Comparison of ENCODE assay signal across 1 cellular context in the genomic region with DNA sequence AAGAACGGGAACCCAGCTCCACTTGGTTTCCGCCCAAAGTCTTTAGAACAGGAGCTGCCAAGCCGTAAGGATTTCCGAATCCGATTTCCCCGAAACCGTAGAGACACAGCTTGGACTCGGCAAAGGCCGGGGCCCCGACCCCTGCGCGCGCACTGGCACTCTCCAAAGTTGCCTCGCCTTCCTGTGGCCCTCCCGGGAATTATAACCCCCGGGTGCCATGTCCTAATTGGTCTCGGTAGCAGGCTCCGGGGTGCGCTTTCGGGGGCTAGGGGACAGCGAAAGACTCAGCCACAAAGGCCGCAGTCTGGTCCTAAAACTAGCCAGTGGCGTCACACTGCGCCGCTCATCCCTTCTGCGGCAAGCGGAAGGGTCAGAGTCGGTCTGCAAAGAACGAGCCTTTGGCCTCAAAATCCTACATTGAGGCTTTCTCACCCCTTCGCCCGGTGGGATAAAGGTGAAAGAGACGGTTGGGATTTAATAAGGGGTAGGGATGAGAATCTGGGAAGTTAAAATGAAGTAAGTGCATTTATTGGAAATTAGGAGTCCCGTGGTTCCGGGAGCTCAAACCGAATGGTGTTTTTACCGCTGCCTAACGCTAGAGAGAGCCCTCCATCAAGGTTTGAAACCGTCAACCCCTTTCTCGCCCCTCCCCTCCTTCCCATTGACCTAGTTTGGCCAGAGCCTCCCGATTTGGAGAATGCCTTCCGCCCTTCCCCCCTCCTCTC.
TF ChIP-seq lines count a peak whose summit lies in the region.

No MANE protein-coding gene starts in this region.

TF ChIP-seq in WTC11, 78 proteins besides CTCF, POLR2A, EP300 and RAD21 (continued from another document):
- TF ChIP-seq, protein P1, sequence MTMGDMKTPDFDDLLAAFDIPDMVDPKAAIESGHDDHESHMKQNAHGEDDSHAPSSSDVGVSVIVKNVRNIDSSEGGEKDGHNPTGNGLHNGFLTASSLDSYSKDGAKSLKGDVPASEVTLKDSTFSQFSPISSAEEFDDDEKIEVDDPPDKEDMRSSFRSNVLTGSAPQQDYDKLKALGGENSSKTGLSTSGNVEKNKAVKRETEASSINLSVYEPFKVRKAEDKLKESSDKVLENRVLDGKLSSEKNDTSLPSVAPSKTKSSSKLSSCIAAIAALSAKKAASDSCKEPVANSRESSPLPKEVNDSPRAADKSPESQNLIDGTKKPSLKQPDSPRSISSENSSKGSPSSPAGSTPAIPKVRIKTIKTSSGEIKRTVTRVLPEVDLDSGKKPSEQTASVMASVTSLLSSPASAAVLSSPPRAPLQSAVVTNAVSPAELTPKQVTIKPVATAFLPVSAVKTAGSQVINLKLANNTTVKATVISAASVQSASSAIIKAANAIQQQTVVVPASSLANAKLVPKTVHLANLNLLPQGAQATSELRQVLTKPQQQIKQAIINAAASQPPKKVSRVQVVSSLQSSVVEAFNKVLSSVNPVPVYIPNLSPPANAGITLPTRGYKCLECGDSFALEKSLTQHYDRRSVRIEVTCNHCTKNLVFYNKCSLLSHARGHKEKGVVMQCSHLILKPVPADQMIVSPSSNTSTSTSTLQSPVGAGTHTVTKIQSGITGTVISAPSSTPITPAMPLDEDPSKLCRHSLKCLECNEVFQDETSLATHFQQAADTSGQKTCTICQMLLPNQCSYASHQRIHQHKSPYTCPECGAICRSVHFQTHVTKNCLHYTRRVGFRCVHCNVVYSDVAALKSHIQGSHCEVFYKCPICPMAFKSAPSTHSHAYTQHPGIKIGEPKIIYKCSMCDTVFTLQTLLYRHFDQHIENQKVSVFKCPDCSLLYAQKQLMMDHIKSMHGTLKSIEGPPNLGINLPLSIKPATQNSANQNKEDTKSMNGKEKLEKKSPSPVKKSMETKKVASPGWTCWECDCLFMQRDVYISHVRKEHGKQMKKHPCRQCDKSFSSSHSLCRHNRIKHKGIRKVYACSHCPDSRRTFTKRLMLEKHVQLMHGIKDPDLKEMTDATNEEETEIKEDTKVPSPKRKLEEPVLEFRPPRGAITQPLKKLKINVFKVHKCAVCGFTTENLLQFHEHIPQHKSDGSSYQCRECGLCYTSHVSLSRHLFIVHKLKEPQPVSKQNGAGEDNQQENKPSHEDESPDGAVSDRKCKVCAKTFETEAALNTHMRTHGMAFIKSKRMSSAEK (CRISPR knock-in tag; IDR thresholded peaks at IDR 0.05; ENCODE audit: borderline replicate concordance), result no peak
- TF ChIP-seq, protein P2, sequence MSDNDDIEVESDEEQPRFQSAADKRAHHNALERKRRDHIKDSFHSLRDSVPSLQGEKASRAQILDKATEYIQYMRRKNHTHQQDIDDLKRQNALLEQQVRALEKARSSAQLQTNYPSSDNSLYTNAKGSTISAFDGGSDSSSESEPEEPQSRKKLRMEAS (CRISPR knock-in tag; IDR thresholded peaks at IDR 0.05), result 0 out of 2 replicates have a peak, but pooled peaks have one; percentile 2
- TF ChIP-seq TEAD1 (CRISPR knock-in tag; IDR thresholded peaks at IDR 0.05), result 0 out of 2 replicates have a peak, but pooled peaks have one; percentile 33
